Comparison of ENCODE assay signal across 8 cellular contexts in the genomic region with DNA sequence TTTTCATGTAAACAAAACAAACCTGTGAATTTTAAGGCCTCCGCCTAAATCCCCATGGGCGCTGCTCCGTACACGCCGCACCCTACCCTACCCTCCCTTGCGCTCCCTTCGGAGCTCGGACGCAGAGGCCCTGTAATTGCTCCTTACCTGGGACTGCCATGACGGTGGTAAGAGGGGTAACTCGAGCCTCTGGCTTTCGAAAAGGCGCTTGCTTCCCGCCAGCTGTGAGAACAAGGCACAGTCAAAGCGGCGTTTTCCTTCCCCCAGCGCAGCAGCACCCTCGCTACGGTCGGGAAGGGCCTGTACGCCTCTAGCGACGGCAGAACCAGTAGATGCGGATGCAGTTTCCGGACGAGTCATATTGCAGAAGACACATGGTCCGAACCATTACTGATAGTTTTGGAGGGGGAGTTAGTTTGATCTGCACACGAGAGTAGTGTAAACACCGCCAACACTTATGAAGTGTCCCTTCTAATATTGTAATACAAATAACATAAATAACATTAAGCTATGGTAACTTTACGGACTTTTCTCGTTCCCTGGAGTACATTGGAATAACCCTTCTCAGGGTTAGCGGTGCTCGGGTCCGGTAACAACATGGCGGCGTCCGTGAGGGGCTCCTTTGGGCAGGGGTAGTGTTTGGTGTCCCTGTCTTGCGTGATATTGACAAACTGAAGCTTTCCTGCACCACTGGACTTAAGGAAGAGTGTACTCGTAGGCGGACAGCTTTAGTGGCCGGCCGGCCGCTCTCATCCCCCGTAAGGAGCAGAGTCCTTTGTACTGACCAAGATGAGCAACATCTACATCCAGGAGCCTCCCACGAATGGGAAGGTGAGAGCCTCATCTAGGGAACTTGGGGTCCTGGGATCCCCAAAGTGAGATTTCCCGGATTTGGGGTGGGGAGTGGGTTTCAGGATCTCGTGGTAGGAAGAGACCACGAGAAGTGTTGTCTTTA. TPM values are rescaled to one million over a fixed set of nuclear protein-coding genes. Genes with fewer than 3 reads are reported as not detected.
DNase-seq lines count a peak whose midpoint lies in the region; ATAC-seq and TF ChIP-seq lines count a peak whose summit lies in the region.

CWC27 (plus strand) TSS at position 573 of the 955 bp plus-strand sequence; CDS start at position 790, 217 bp downstream.
SREK1IP1 (minus strand) TSS at position 334 of the 955 bp plus-strand sequence; CDS start at position 160, 174 bp downstream.

- H3K27me3 ChIP-seq in Karpas-422 (ENCODE audit: low read length), result no peaks in the 10 kb centered on the region

- no peaks in the 10 kb centered on the region for H3K9me2 ChIP-seq in Karpas-422 (replicated peaks; ENCODE audit: insufficient read depth, low read length)

- H3K27ac ChIP-seq in Karpas-422 (ENCODE audit: low read length), result peak within 1 kb of the TSS; percentile 71

- H3K9ac ChIP-seq in Karpas-422 (ENCODE audit: low read length), result peak within 1 kb of the TSS; percentile 87

- DNase-seq in Daoy (ENCODE audit: low read depth), result peak; percentile 93
- DNase-seq in Karpas-422, result peak; percentile 96
- peak; percentile 95 for DNase-seq in RPMI8226
- DNase-seq in fibroblast of peridontal ligament (ENCODE audit: extremely low read depth), result peak; percentile 94
- peak; percentile 71 for DNase-seq in natural killer cell
- peak; percentile 80 for DNase-seq in stimulated activated naive CD4-positive, alpha-beta T cell treated with Interleukin-2 at 50 U/mL for 16 hours (lab: John Stamatoyannopoulos, UW)

- intact Hi-C loops in natural killer cell (cut with micrococcal nuclease), result loop anchor here (5.0 kb wide), 2 partner anchors 269 to 794 kb away; partner anchors contain the start of genes CENPK and PPWD1

- H3K27ac Mint-ChIP-seq in activated T-helper 17 cell treated with anti-CD3 and anti-CD28 coated beads, Interleukin-2, amount 50 U/mL, for 72 hours, result peak within 1 kb of the TSS; percentile 99
- peak within 1 kb of the TSS; percentile 95 to 97 for H3K27ac Mint-ChIP-seq in natural killer cell

- peak; percentile 97 for ATAC-seq in GM21825 (IDR thresholded peaks at IDR 0.05; ENCODE audit: unreplicated experiment)
- ATAC-seq in activated T-helper 17 cell treated with anti-CD3 and anti-CD28 coated beads, Interleukin-2, amount 50 U/mL, for 72 hours (replicated peaks), result peak; percentile 97
- ATAC-seq in natural killer cell, result peak; percentile 94 to 97 (median 97)

- H3K4me2 ChIP-seq in Karpas-422 (ENCODE audit: low read depth, low read length, poor library complexity, severe bottlenecking), result peak within 1 kb of the TSS; percentile 94

- peaks cover 94% of the 10 kb centered on the region for H3K79me2 ChIP-seq in Karpas-422 (ENCODE audit: low read length)

- no peak for TF ChIP-seq CTCF in natural killer cell (IDR thresholded peaks at IDR 0.05)

- H3K9me3 ChIP-seq in Karpas-422 (ENCODE audit: low read length), result no peaks in the 10 kb centered on the region

- peak within 1 kb of the TSS; percentile 93 for H3K4me3 Mint-ChIP-seq in activated T-helper 17 cell treated with anti-CD3 and anti-CD28 coated beads, Interleukin-2, amount 50 U/mL, for 72 hours
- peak within 1 kb of the TSS; percentile 98 for H3K4me3 Mint-ChIP-seq in natural killer cell

- H3K9me3 Mint-ChIP-seq in activated T-helper 17 cell treated with anti-CD3 and anti-CD28 coated beads, Interleukin-2, amount 50 U/mL, for 72 hours, result no peaks in the 10 kb centered on the region
- no peaks in the 10 kb centered on the region for H3K9me3 Mint-ChIP-seq in natural killer cell

- no peaks in the 10 kb centered on the region for H3K27me3 Mint-ChIP-seq in activated T-helper 17 cell treated with anti-CD3 and anti-CD28 coated beads, Interleukin-2, amount 50 U/mL, for 72 hours
- no peaks in the 10 kb centered on the region for H3K27me3 Mint-ChIP-seq in natural killer cell (ENCODE audit: low read depth in 2 of 2)

- H3K4me3 ChIP-seq in Karpas-422 (ENCODE audit: low read length), result peak within 1 kb of the TSS; percentile 81

- peak within 1 kb of the TSS; percentile 38 for H2AFZ ChIP-seq in Karpas-422 (ENCODE audit: low read length)

- H3K4me1 Mint-ChIP-seq in activated T-helper 17 cell treated with anti-CD3 and anti-CD28 coated beads, Interleukin-2, amount 50 U/mL, for 72 hours, result peaks cover 42% of the 10 kb centered on the region
- peaks cover 43 to 58% of the 10 kb centered on the region in 2 donors for H3K4me1 Mint-ChIP-seq in natural killer cell

- peaks cover 56% of the 10 kb centered on the region for H3K4me1 ChIP-seq in Karpas-422 (ENCODE audit: low read length)

- H3K36me3 ChIP-seq in Karpas-422 (ENCODE audit: insufficient read depth, low read length), result peaks cover 28% of the 10 kb centered on the region; the same call in 1 of the 2 replicates

- H3K36me3 Mint-ChIP-seq in activated T-helper 17 cell treated with anti-CD3 and anti-CD28 coated beads, Interleukin-2, amount 50 U/mL, for 72 hours (ENCODE audit: low read depth), result peaks cover 34% of the 10 kb centered on the region
- no peaks in the 10 kb centered on the region for H3K36me3 Mint-ChIP-seq in natural killer cell

- no peaks in the 10 kb centered on the region for H4K20me1 ChIP-seq in Karpas-422 (ENCODE audit: insufficient read depth, low read depth, low read length)

RNA-seq across cellular contexts. Expression of gene CWC27, which starts in this region (rescaled TPM):
- 21.6 and 43.3 TPM in 2 replicates for total RNA-seq in Daoy (2014; rRNA removed; shearing (Covaris generic))
- total RNA-seq in Karpas-422 (2014; rRNA removed; shearing (Covaris generic); ENCODE audit: low replicate concordance), result 19.5 and 24.5 TPM in 2 replicates
- total RNA-seq in activated T-helper 17 cell treated with anti-CD3 and anti-CD28 coated beads, Interleukin-2, amount 50 U/mL, for 72 hours, result 10 to 100 TPM; 26.7 to 32.5 TPM
- total RNA-seq in natural killer cell, result 10 to 100 TPM; 21.6 to 26.3 (median 25.7) TPM

RNA-seq across cellular contexts. Expression of gene SREK1IP1, which starts in this region (rescaled TPM):
- total RNA-seq in Daoy (2014; rRNA removed; shearing (Covaris generic)), result 6.2 and 34.5 TPM in 2 replicates
- 3.3 and 29.4 TPM in 2 replicates for total RNA-seq in Karpas-422 (2014; rRNA removed; shearing (Covaris generic); ENCODE audit: low replicate concordance)
- total RNA-seq in activated T-helper 17 cell treated with anti-CD3 and anti-CD28 coated beads, Interleukin-2, amount 50 U/mL, for 72 hours, result 10 to 100 TPM; 24.5 to 28.2 TPM
- total RNA-seq in natural killer cell, result 10 to 100 TPM; 20.2 to 28.0 (median 24.4) TPM

Comparison
In these comparisons a context has a peak if more than half of its experiments do, and no peak if none do; other contexts are left out.
1. Peak in every context shown above with its lines: DNase-seq, ATAC-seq, H3K4me3 ChIP-seq and H3K27ac ChIP-seq.